ENCODE assay signal across 8 cellular contexts in genomic region chr22:50628543-50629134, GRCh38. TPM values are rescaled to one million over a fixed set of nuclear protein-coding genes. Genes with fewer than 3 reads are reported as not detected.
A peak's percentile ranks its signal among the peaks of the same experiment; 100 is the strongest.
DNase-seq lines count a peak whose midpoint lies in the region; ATAC-seq, FAIRE-seq and TF ChIP-seq lines count a peak whose summit lies in the region.
"Had no signal": no experiment of that assay in that cellular context is flagged by ENCODE, and none has a peak within 500 bp of the region (broad histone marks: within the 10 kb centered on the region; RNA-seq: fewer than 3 reads in every experiment).

No MANE protein-coding gene starts in this region.

- peaks cover 19% of the 10 kb centered on the region for H3K4me1 Mint-ChIP-seq in activated CD4-positive, alpha-beta memory T cell treated with anti-CD3 and anti-CD28 coated beads for 36 hours (ENCODE audit: low read depth)

- peak overlapping the region; percentile 57 for H3K27ac Mint-ChIP-seq in activated CD4-positive, alpha-beta memory T cell treated with anti-CD3 and anti-CD28 coated beads for 36 hours

- DNase-seq in activated CD4-positive, alpha-beta memory T cell treated with anti-CD3 and anti-CD28 coated beads for 36 hours, result peak; percentile 24
- no peak for DNase-seq in stimulated activated CD4-positive, alpha-beta T cell treated with anti-CD3 and anti-CD28 coated beads, Interleukin-4, amount 100 ng/mL, for 1 hour
- no peak for DNase-seq in D721Med (ENCODE audit: insufficient read length, low spot score)

- no peaks in the 10 kb centered on the region for H3K9me3 Mint-ChIP-seq in activated CD4-positive, alpha-beta memory T cell treated with anti-CD3 and anti-CD28 coated beads for 36 hours

- H3K27ac ChIP-seq in HEK293 (ENCODE audit: extremely low read depth, low read depth, low read length) (no peak overlapping the region; the same call in 1 of the 2 replicates), stomach smooth muscle (ENCODE audit: low read length) (peak overlapping the region; percentile 53)

- peak overlapping the region; percentile 88 for H3K4me3 Mint-ChIP-seq in activated CD4-positive, alpha-beta memory T cell treated with anti-CD3 and anti-CD28 coated beads for 36 hours

- no peaks in the 10 kb centered on the region for H3K27me3 Mint-ChIP-seq in activated CD4-positive, alpha-beta memory T cell treated with anti-CD3 and anti-CD28 coated beads for 36 hours

- H3K4me3 ChIP-seq in HEK293 (ENCODE audit: low read depth, low read length) (peak overlapping the region; percentile 52), iPS-11a (ENCODE audit: low read depth, low read length) (peak overlapping the region; percentile 63), stomach smooth muscle (ENCODE audit: low read length in 2 of 2) (peak overlapping the region; percentile 65 to 97)

- ATAC-seq in HG02623 (IDR thresholded peaks at IDR 0.05; ENCODE audit: unreplicated experiment), result no peak

- POLR2A ChIA-PET in HEK293 (lab: Yijun Ruan, JAX), result interaction anchor here (1.0 to 1.6 kb wide), 5 partner anchors 8 to 121 kb away, joined by 3 to 8 read pairs (median 4); partner anchors contain the start of genes LMF2, NCAPH2 and SYCE3
- POLR2A ChIA-PET in activated CD4-positive, alpha-beta memory T cell treated with anti-CD3 and anti-CD28 coated beads for 36 hours (lab: Charles Lee), result interaction anchor here (1.4 kb wide), 1 partner anchor 103 kb away, joined by 5 read pairs; the partner anchor contains the start of gene SCO2

- CTCF ChIA-PET in HEK293 (lab: Yijun Ruan, JAX), result interaction anchor here (0.7 to 1.3 kb wide), 3 partner anchors 12 to 62 kb away, joined by 3 read pairs; no protein-coding TSS in a partner anchor
- CTCF ChIA-PET in activated CD4-positive, alpha-beta memory T cell treated with anti-CD3 and anti-CD28 coated beads for 36 hours (lab: Charles Lee), result interaction anchor here (0.8 to 1.4 kb wide), 3 partner anchors 62 to 103 kb away, joined by 4 to 6 read pairs (median 5); partner anchors contain the start of genes SCO2 and SYCE3

- TF ChIP-seq CTCF in HEK293 (tag by site-specific recombination; IDR thresholded peaks at IDR 0.05) (no peak), D721Med (IDR thresholded peaks at IDR 0.05; ENCODE audit: insufficient read depth, missing control alignments) (no peak)

- peaks cover 0 to 11% of the 10 kb centered on the region in 2 experiments; a peak in 1 of 3 replicates for H3K36me3 ChIP-seq in HEK293 (ENCODE audit: control insufficient read depth in 2 of 2, insufficient read depth in 1 of 2, low read length in 2 of 2)
- H3K36me3 ChIP-seq in stomach smooth muscle (ENCODE audit: control insufficient read depth in 2 of 2, insufficient read depth in 2 of 2, low read length in 2 of 2), result no peaks in the 10 kb centered on the region

- FAIRE-seq in D721Med (lab: Jason Lieb, UNC), result no peak
- FAIRE-seq: TTC549 had no signal

- H3K36me3 Mint-ChIP-seq in activated CD4-positive, alpha-beta memory T cell treated with anti-CD3 and anti-CD28 coated beads for 36 hours, result peaks cover 2% of the 10 kb centered on the region

- H3K4me1 ChIP-seq in HEK293 (ENCODE audit: control insufficient read depth, insufficient read depth, low read length), result no peaks in the 10 kb centered on the region; the same call in 1 of the 2 replicates
- peaks cover 12% of the 10 kb centered on the region for H3K4me1 ChIP-seq in stomach smooth muscle (ENCODE audit: control insufficient read depth, insufficient read depth, low read length)

- peak overlapping the region; percentile 73 to 87 for H3K9ac ChIP-seq in stomach smooth muscle (ENCODE audit: low read length in 2 of 2)

- H3K27me3 ChIP-seq in stomach smooth muscle (ENCODE audit: control insufficient read depth in 1 of 2, insufficient read depth in 2 of 2, low read length in 2 of 2), result no peaks in the 10 kb centered on the region

- H3K9me3 ChIP-seq in HEK293 (ENCODE audit: control insufficient read depth, insufficient read depth, low read depth, low read length), result no peaks in the 10 kb centered on the region
- H3K9me3 ChIP-seq in stomach smooth muscle (ENCODE audit: control insufficient read depth in 2 of 2, low read length in 2 of 2), result no peaks in the 10 kb centered on the region

- intact Hi-C loops in activated CD4-positive, alpha-beta memory T cell treated with anti-CD3 and anti-CD28 coated beads for 36 hours (cut with micrococcal nuclease), result loop anchor here (1.0 kb wide), 1 partner anchor 63 kb away; no protein-coding TSS in a partner anchor

TF ChIP-seq in HEK293, 187 proteins besides CTCF, POLR2A, EP300 and RAD21 (continues in another document):
- TF ChIP-seq RBAK (tag by site-specific recombination; IDR thresholded peaks at IDR 0.05) (no peak), ZNF341 (tag by site-specific recombination; IDR thresholded peaks at IDR 0.05; ENCODE audit: low read depth) (0 out of 2 replicates have a peak, but pooled peaks have one; percentile 2), ZNF777 (tag by site-specific recombination; IDR thresholded peaks at IDR 0.05; ENCODE audit: borderline replicate concordance) (peak; percentile 90), ZNF571 (tag by site-specific recombination; IDR thresholded peaks at IDR 0.05) (peak; percentile 90; the same call in 1 of the 2 replicates), GLIS1 (tag by site-specific recombination; IDR thresholded peaks at IDR 0.05) (no peak), ZNF311 (tag by site-specific recombination; IDR thresholded peaks at IDR 0.05; ENCODE audit: borderline replicate concordance) (peak; percentile 90; the same call in 1 of the 2 replicates), ZNF776 (tag by site-specific recombination; IDR thresholded peaks at IDR 0.05; ENCODE audit: borderline replicate concordance) (peak; percentile 93), ZBTB20 (tag by site-specific recombination; IDR thresholded peaks at IDR 0.05) (peak; percentile 64), ZNF707 (tag by site-specific recombination; IDR thresholded peaks at IDR 0.05) (0 out of 2 replicates have a peak, but pooled peaks have one; percentile 37), ZNF398 (tag by site-specific recombination; IDR thresholded peaks at IDR 0.05) (peak; percentile 55), ZNF660 (tag by site-specific recombination; IDR thresholded peaks at IDR 0.05) (no peak)
- TF ChIP-seq, protein P1, sequence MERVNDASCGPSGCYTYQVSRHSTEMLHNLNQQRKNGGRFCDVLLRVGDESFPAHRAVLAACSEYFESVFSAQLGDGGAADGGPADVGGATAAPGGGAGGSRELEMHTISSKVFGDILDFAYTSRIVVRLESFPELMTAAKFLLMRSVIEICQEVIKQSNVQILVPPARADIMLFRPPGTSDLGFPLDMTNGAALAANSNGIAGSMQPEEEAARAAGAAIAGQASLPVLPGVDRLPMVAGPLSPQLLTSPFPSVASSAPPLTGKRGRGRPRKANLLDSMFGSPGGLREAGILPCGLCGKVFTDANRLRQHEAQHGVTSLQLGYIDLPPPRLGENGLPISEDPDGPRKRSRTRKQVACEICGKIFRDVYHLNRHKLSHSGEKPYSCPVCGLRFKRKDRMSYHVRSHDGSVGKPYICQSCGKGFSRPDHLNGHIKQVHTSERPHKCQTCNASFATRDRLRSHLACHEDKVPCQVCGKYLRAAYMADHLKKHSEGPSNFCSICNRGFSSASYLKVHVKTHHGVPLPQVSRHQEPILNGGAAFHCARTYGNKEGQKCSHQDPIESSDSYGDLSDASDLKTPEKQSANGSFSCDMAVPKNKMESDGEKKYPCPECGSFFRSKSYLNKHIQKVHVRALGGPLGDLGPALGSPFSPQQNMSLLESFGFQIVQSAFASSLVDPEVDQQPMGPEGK (tag by site-specific recombination; IDR thresholded peaks at IDR 0.05), result no peak; the same call in 1 of the 2 replicates
- TF ChIP-seq, protein P2, sequence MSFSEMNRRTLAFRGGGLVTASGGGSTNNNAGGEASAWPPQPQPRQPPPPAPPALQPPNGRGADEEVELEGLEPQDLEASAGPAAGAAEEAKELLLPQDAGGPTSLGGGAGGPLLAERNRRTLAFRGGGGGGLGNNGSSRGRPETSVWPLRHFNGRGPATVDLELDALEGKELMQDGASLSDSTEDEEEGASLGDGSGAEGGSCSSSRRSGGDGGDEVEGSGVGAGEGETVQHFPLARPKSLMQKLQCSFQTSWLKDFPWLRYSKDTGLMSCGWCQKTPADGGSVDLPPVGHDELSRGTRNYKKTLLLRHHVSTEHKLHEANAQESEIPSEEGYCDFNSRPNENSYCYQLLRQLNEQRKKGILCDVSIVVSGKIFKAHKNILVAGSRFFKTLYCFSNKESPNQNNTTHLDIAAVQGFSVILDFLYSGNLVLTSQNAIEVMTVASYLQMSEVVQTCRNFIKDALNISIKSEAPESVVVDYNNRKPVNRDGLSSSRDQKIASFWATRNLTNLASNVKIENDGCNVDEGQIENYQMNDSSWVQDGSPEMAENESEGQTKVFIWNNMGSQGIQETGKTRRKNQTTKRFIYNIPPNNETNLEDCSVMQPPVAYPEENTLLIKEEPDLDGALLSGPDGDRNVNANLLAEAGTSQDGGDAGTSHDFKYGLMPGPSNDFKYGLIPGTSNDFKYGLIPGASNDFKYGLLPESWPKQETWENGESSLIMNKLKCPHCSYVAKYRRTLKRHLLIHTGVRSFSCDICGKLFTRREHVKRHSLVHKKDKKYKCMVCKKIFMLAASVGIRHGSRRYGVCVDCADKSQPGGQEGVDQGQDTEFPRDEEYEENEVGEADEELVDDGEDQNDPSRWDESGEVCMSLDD (tag by site-specific recombination; IDR thresholded peaks at IDR 0.05), result peak; percentile 70

RNA-seq across cellular contexts. Expression of gene ARSA, which starts 0.7 kb away (rescaled TPM):
- 10 to 100 TPM; 23.9 to 25.8 TPM for total RNA-seq in activated CD4-positive, alpha-beta memory T cell treated with anti-CD3 and anti-CD28 coated beads for 36 hours

RNA-seq across cellular contexts. Expression of gene MAPK8IP2, which starts 28.0 kb away (rescaled TPM):
- under 1 TPM; 0.10 to 0.19 TPM for total RNA-seq in activated CD4-positive, alpha-beta memory T cell treated with anti-CD3 and anti-CD28 coated beads for 36 hours

RNA-seq across cellular contexts. Expression of gene SHANK3, which starts 44.0 kb away (rescaled TPM):
- under 1 TPM; 0.05 to 0.07 TPM for total RNA-seq in activated CD4-positive, alpha-beta memory T cell treated with anti-CD3 and anti-CD28 coated beads for 36 hours

RNA-seq across cellular contexts. Expression of gene CHKB, which starts 46.0 kb away (rescaled TPM):
- 10 to 100 TPM; 76.2 to 76.3 TPM for total RNA-seq in activated CD4-positive, alpha-beta memory T cell treated with anti-CD3 and anti-CD28 coated beads for 36 hours

RNA-seq across cellular contexts. Expression of gene CPT1B, which starts 50.4 kb away (rescaled TPM):
- 10 to 100 TPM; 33.3 to 36.9 TPM for total RNA-seq in activated CD4-positive, alpha-beta memory T cell treated with anti-CD3 and anti-CD28 coated beads for 36 hours
